27 cellular contexts compared by ENCODE assay signal in the genomic region with DNA sequence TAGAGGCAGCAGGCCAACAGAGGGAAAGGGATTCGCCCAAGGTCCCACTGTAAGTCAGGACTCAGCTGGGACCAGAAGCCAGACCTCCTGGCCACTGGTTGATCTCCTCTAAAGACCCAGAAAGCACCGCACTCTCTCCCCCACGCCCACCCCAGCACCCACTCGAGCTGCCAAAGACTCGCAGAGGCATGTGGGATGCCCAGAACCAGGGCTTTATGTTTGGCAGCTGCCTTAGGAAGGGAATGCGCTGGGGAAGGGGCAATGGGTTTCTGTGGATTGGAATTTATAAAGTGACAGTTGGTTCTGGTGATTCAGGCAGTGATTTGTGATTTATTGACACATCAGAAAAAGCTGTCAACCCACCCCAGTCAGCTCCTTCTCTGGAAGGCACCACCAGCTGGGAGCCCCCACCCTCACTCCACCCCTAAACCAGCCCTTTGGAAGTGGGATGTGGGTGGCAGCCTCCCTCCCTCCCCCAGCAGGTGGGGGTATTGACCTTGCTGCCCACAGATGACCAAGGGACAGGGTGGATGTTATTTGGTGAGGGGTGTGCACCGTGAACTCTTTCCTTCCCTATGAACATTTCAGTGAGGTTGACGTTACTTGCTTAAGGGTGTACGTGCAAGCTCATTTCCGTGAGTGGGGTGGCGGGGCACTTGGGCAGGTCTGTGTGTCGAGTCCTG.
A peak's percentile ranks its signal among the peaks of the same experiment; 100 is the strongest.
DNase-seq lines count a peak whose midpoint lies in the region; ATAC-seq, FAIRE-seq and TF ChIP-seq lines count a peak whose summit lies in the region.
"Had no signal": no experiment of that assay in that cellular context is flagged by ENCODE, and none has a peak within 500 bp of the region (broad histone marks: within the 10 kb centered on the region; RNA-seq: fewer than 3 reads in every experiment).

No MANE protein-coding gene starts in this region.

- TF ChIP-seq CTCF in GM10248 (IDR thresholded peaks at IDR 0.05; ENCODE audit: control extremely low read depth, extremely low read depth, low read depth, missing control alignments) (peak; percentile 6), HEK293 (tag by site-specific recombination; IDR thresholded peaks at IDR 0.05) (no peak), bronchial epithelial cell (IDR thresholded peaks at IDR 0.05; ENCODE audit: insufficient read depth, low read length, severe bottlenecking) (no peak), kidney (IDR thresholded peaks at IDR 0.05; ENCODE audit: borderline replicate concordance, extremely low read depth, insufficient read depth) (no peak)

- no peak overlapping the region for H3K27ac ChIP-seq in HEK293 (ENCODE audit: extremely low read depth, low read depth, low read length)
- no peak overlapping the region for H3K27ac ChIP-seq in kidney (ENCODE audit: low read depth in 2 of 2, low read length in 2 of 2)
- H3K27ac ChIP-seq: GM23248, KMS-11, Peyer's patch, SK-N-MC had no signal

- 0 out of 2 replicates have a peak, but pooled peaks cover 3% of the 10 kb centered on the region for H3K4me1 ChIP-seq in HEK293 (ENCODE audit: control insufficient read depth, insufficient read depth, low read length)
- no peaks in the 10 kb centered on the region for H3K4me1 ChIP-seq in kidney (ENCODE audit: control insufficient read depth in 1 of 2, insufficient read depth in 1 of 2, low read depth in 1 of 2, low read length in 2 of 2)
- H3K4me1 ChIP-seq: BE2C, Peyer's patch had no signal

- FAIRE-seq in bronchial epithelial cell (lab: Jason Lieb, UNC) (peak; percentile 7), kidney (lab: Jason Lieb, UNC) (no peak)

- CTCF ChIA-PET in GM10248 (lab: Yijun Ruan, JAX) (interaction anchor here (0.7 to 1.4 kb wide), 6 partner anchors 8 to 94 kb away, joined by 3 to 6 read pairs (median 4); partner anchors contain the start of gene NETO2), HEK293 (lab: Yijun Ruan, JAX) (interaction anchor here (4.3 kb wide), 1 partner anchor 12 kb away, joined by 20 read pairs; no protein-coding TSS in a partner anchor)

- intact Hi-C loops in kidney (cut with DNase I): no loop called here

- H3K36me3 ChIP-seq in HEK293 (ENCODE audit: control insufficient read depth in 2 of 2, insufficient read depth in 1 of 2, low read length in 2 of 2) (no peaks in the 10 kb centered on the region), bronchial epithelial cell (ENCODE audit: control insufficient read depth, insufficient read depth, low read length) (no peaks in the 10 kb centered on the region), kidney (ENCODE audit: control insufficient read depth in 1 of 2, insufficient read depth in 2 of 2, low read length in 2 of 2) (no peaks in the 10 kb centered on the region)
- H3K36me3 ChIP-seq: BE2C, Peyer's patch had no signal

- peaks cover 3% of the 10 kb centered on the region for H3K27me3 ChIP-seq in bronchial epithelial cell (ENCODE audit: control insufficient read depth, insufficient read depth, low read length)
- H3K27me3 ChIP-seq: BE2C, Peyer's patch had no signal

- ATAC-seq in left lobe of liver: no peak

- no peak for DNase-seq in GM10248 (ENCODE audit: extremely low spot score)
- DNase-seq in bronchial epithelial cell (ENCODE audit: low read depth): no peak
- peak; percentile 53 for DNase-seq in kidney
- DNase-seq in left lobe of liver (ENCODE audit: low spot score): no peak
- no peak for DNase-seq in NCI-H82 (lab: John Stamatoyannopoulos, UW)
- no peak for DNase-seq in NCI-H2227 treated with DMSO at 0.1 percent for 48 hours (lab: John Stamatoyannopoulos, UW)
- no peak for DNase-seq in stimulated activated CD8-positive, alpha-beta memory T cell treated with anti-CD3 and anti-CD28 coated beads, Interleukin-4, amount 100 ng/mL, for 48 hours
- DNase-seq: 8988T; ACHN; BE2C; CD8-positive, alpha-beta memory T cell; DMS 273 treated with DMSO at 0.1 percent for 48 hours; DMS79; EL; GDM1; GM23248; IMR-90; MM.1S; NCI-H2029; NCI-H446 treated with DMSO at 0.1 percent for 48 hours; NCI-H526; OCI-M1; Peyer's patch; SIG-M5 had no signal

- H3K9ac ChIP-seq in kidney (ENCODE audit: low read length in 2 of 2): no peak overlapping the region
- H3K9ac ChIP-seq: GM23248, KMS-11 had no signal

- POLR2A ChIA-PET in GM10248 (lab: Yijun Ruan, JAX): no interaction called here
- POLR2A ChIA-PET in HEK293 (lab: Yijun Ruan, JAX): no interaction called here

- H3K4me3 ChIP-seq in HEK293 (ENCODE audit: low read depth, low read length): no peak overlapping the region
- no peak overlapping the region for H3K4me3 ChIP-seq in bronchial epithelial cell (ENCODE audit: low read depth, low read length)
- no peak overlapping the region for H3K4me3 ChIP-seq in kidney (ENCODE audit: low read length in 2 of 2)
- H3K4me3 ChIP-seq: GM23248, Peyer's patch, SK-N-MC had no signal

- H3K9me3 ChIP-seq in HEK293 (ENCODE audit: control insufficient read depth, insufficient read depth, low read depth, low read length) (no peaks in the 10 kb centered on the region), kidney (ENCODE audit: control insufficient read depth in 1 of 2, low read length in 2 of 2) (no peaks in the 10 kb centered on the region)
- H3K9me3 ChIP-seq: BE2C, Peyer's patch had no signal

TF ChIP-seq in HEK293, 187 proteins besides CTCF, POLR2A, EP300 and RAD21:
- TF ChIP-seq EGR2 (tag by site-specific recombination; IDR thresholded peaks at IDR 0.05; ENCODE audit: low read depth) (peak; percentile 67), MYNN (tag by site-specific recombination; IDR thresholded peaks at IDR 0.05; ENCODE audit: borderline replicate concordance) (no peak), ZNF26 (tag by site-specific recombination; IDR thresholded peaks at IDR 0.05) (no peak), ZFHX2 (tag by site-specific recombination; conservative IDR thresholded peaks at IDR 0.05) (peak; percentile 41), ZNF121 (tag by site-specific recombination; IDR thresholded peaks at IDR 0.05) (no peak), ZBTB11 (tag by site-specific recombination; conservative IDR thresholded peaks at IDR 0.05; ENCODE audit: low read depth) (no peak), KLF9 (tag by site-specific recombination; IDR thresholded peaks at IDR 0.05; ENCODE audit: low read depth) (no peak), ZNF302 (tag by site-specific recombination; IDR thresholded peaks at IDR 0.05; ENCODE audit: low read depth) (no peak), GLIS1 (tag by site-specific recombination; IDR thresholded peaks at IDR 0.05) (no peak)
